Comparison of ENCODE assay signal across 21 cellular contexts in the genomic region with DNA sequence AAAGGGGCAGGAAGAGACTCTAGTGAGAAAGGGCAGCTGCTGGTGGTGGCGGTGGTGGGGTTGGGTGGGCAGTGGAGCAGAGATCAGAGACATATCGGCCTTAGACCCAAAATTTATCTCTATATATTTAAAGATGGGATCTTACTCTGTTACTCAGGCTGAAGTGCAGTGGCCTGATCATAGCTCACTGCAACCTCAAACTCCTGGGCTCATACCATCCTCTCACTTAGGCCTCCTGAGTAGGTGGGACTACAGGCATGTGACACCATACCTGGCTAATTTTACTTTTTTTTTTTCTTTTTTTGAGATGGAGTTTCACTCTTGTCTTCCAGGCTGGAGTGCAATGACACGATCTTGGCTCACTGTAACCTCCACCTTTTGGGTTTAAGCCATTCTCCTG. TPM values are rescaled to one million over a fixed set of nuclear protein-coding genes. Genes with fewer than 3 reads are reported as not detected.
DNase-seq lines count a peak whose midpoint lies in the region; ATAC-seq, FAIRE-seq and TF ChIP-seq lines count a peak whose summit lies in the region.
"Had no signal": no experiment of that assay in that cellular context is flagged by ENCODE, and none has a peak within 500 bp of the region (broad histone marks: within the 10 kb centered on the region; RNA-seq: fewer than 3 reads in every experiment).

No MANE protein-coding gene starts in this region.

- RAD21 ChIA-PET in GM12878 (lab: Charles Lee; ENCODE audit: unreplicated experiment), result interaction anchor here (0.7 to 6.9 kb wide), 11 partner anchors 9 to 157 kb away, joined by 3 to 296 read pairs (median 9); partner anchors contain the start of genes CBX5, HNRNPA1 and ZNF385A

- no peak overlapping the region for H2BK5ac ChIP-seq in neuronal stem cell (ENCODE audit: low read length)

- H3K27me3 ChIP-seq in GM12878 (replicated peaks in 1 of 2; ENCODE audit: control insufficient read depth in 2 of 2, insufficient read depth in 2 of 2, low read length in 1 of 2) (no peaks in the 10 kb centered on the region; a peak in 1 of 4 replicates), GM23248 (replicated peaks; ENCODE audit: insufficient read depth) (no peaks in the 10 kb centered on the region), neuronal stem cell (ENCODE audit: control insufficient read depth in 3 of 3, insufficient read depth in 3 of 3, low read depth in 1 of 3, low read length in 3 of 3) (peaks cover 0 to 25% (median 0%) of the 10 kb centered on the region in 3 experiments)

- peaks cover 4 to 17% (median 9%) of the 10 kb centered on the region in 4 donors for H3K4me1 Mint-ChIP-seq in naive thymus-derived CD8-positive, alpha-beta T cell

- no peak overlapping the region for H2BK15ac ChIP-seq in neuronal stem cell (ENCODE audit: low read length)

- ATAC-seq in GM18868 (IDR thresholded peaks at IDR 0.05; ENCODE audit: unreplicated experiment), result peak; percentile 24
- peak; percentile 62 for ATAC-seq in GM12878
- no peak for ATAC-seq in naive thymus-derived CD8-positive, alpha-beta T cell
- ATAC-seq: GM23338, Panc1, Right ventricle myocardium inferior had no signal

- TF ChIP-seq EP300 in GM12878 (IDR thresholded peaks at IDR 0.05; ENCODE audit: borderline replicate concordance in 1 of 2, control insufficient read depth in 1 of 2, low read depth in 2 of 2, low read length in 2 of 2), result no peak

- no peak overlapping the region for H3K4me3 Mint-ChIP-seq in naive thymus-derived CD8-positive, alpha-beta T cell
- H3K4me3 Mint-ChIP-seq: GM23338 had no signal

- CTCF ChIA-PET in GM12878 (lab: Yijun Ruan, JAX), result interaction anchor here (0.6 to 33.3 kb wide), 19 partner anchors 10 to 217 kb away, joined by 3 to 1071 read pairs (median 13); partner anchors contain the start of genes ITGA5, NCKAP1L and ZNF385A

- no peaks in the 10 kb centered on the region for H3K79me2 ChIP-seq in GM12878 (ENCODE audit: control insufficient read depth, insufficient read depth, low read length)
- H3K79me2 ChIP-seq in GM23248 (ENCODE audit: insufficient read depth), result no peaks in the 10 kb centered on the region

- no peak overlapping the region for H2BK120ac ChIP-seq in neuronal stem cell (ENCODE audit: low read depth, low read length)

- H3K4me1 ChIP-seq in GM12878 (ENCODE audit: control insufficient read depth, insufficient read depth, low read length), result 0 out of 2 replicates have a peak, but pooled peaks cover 7% of the 10 kb centered on the region
- H3K4me1 ChIP-seq in GM23248 (ENCODE audit: insufficient read depth), result peaks cover 19% of the 10 kb centered on the region
- peaks cover 0 to 2% of the 10 kb centered on the region in 2 donors for H3K4me1 ChIP-seq in neuronal stem cell (ENCODE audit: control insufficient read depth in 2 of 2, insufficient read depth in 1 of 2, low read depth in 1 of 2, low read length in 2 of 2)

- no peak overlapping the region for H3K4ac ChIP-seq in neuronal stem cell (ENCODE audit: low read length)

- POLR2A ChIA-PET in GM12878 (lab: Charles Lee), result interaction anchor here (0.7 to 5.5 kb wide), 9 partner anchors 8 to 1102 kb away, joined by 3 to 43 read pairs (median 7); partner anchors contain the start of gene ITGA5
- POLR2A ChIA-PET in naive thymus-derived CD8-positive, alpha-beta T cell (lab: Charles Lee), result interaction anchor here (1.2 to 5.7 kb wide), 6 partner anchors 13 to 38 kb away, joined by 3 to 61 read pairs (median 8); partner anchors contain the start of gene ITGA5

- no peak overlapping the region for H2BK12ac ChIP-seq in neuronal stem cell (ENCODE audit: low read length)

- no peaks in the 10 kb centered on the region for H3K9me3 Mint-ChIP-seq in naive thymus-derived CD8-positive, alpha-beta T cell
- H3K9me3 Mint-ChIP-seq: GM23338 had no signal

- H3K27ac Mint-ChIP-seq in naive thymus-derived CD8-positive, alpha-beta T cell, result peak overlapping the region in 7 of 10 donors; percentile 28 to 91 (median 43)
- H3K27ac Mint-ChIP-seq: GM23338 had no signal

- no peak for TF ChIP-seq RAD21 in GM12878 (IDR thresholded peaks at IDR 0.05; ENCODE audit: insufficient read depth, low read depth, low read length)

- no peak overlapping the region for H3K18ac ChIP-seq in neuronal stem cell (ENCODE audit: low read length)

- peak overlapping the region; percentile 17; the same call in 1 of the 2 replicates for H3K27ac ChIP-seq in GM12878 (ENCODE audit: control insufficient read depth, insufficient read depth)
- H3K27ac ChIP-seq in GM23248, result no peak overlapping the region
- no peak overlapping the region for H3K27ac ChIP-seq in neuronal stem cell (replicated peaks; ENCODE audit: low read length)

- H4K20me1 ChIP-seq in GM12878 (ENCODE audit: control insufficient read depth, insufficient read depth), result no peaks in the 10 kb centered on the region
- H4K20me1 ChIP-seq in GM23248 (ENCODE audit: insufficient read depth), result no peaks in the 10 kb centered on the region

- no peaks in the 10 kb centered on the region for H3K36me3 ChIP-seq in GM12878 (ENCODE audit: control insufficient read depth in 2 of 2, insufficient read depth in 2 of 2, low read length in 1 of 2)
- no peaks in the 10 kb centered on the region for H3K36me3 ChIP-seq in GM23248 (ENCODE audit: low read depth)
- no peaks in the 10 kb centered on the region for H3K36me3 ChIP-seq in neuronal stem cell (replicated peaks in 1 of 2; ENCODE audit: control insufficient read depth in 2 of 2, insufficient read depth in 2 of 2, low read length in 2 of 2)

- SMC1A ChIA-PET in GM12878 (lab: Charles Lee; ENCODE audit: uncharacterized antibody, unreplicated experiment), result interaction anchor here (0.6 to 21.0 kb wide), 13 partner anchors 9 to 98 kb away, joined by 3 to 469 read pairs (median 8); partner anchors contain the start of genes ITGA5 and NCKAP1L

- H3K9me2 ChIP-seq in GM23248 (ENCODE audit: insufficient read depth), result no peaks in the 10 kb centered on the region

- in situ Hi-C loops in GM12878 (cut with MboI), result loop anchor here (5.0 kb wide), 1 partner anchor 35 kb away; no protein-coding TSS in a partner anchor
- in situ Hi-C loops in GM23248 (cut with MboI), result no loop called here

- BruUV-seq in GM12878 (replicated peaks; lab: Mats Ljungman, UMichigan), result no TSS peak

- no peak for TF ChIP-seq CTCF in GM12865 (IDR thresholded peaks at IDR 0.05; ENCODE audit: insufficient read depth, low read depth, low read length, missing control alignments)
- TF ChIP-seq CTCF in GM12878 (IDR thresholded peaks at IDR 0.05 in 2 of 3, conservative IDR thresholded peaks at IDR 0.05 in 1 of 3; ENCODE audit: control insufficient read depth in 2 of 3, extremely low read depth in 1 of 3, insufficient read depth in 1 of 3, low read depth in 3 of 3, low read length in 3 of 3), result no peak

- no peak overlapping the region for H3K23ac ChIP-seq in neuronal stem cell (ENCODE audit: low read depth, low read length, poor library complexity)

- no peaks in the 10 kb centered on the region for H3K79me1 ChIP-seq in neuronal stem cell (ENCODE audit: low read depth, low read length)

- FAIRE-seq in GM12878 (lab: Jason Lieb, UNC), result no peak

- peaks cover 7% of the 10 kb centered on the region; the same call in 1 of the 2 replicates for H3F3A ChIP-seq in GM23248 (ENCODE audit: insufficient read depth)

- H3K4me2 ChIP-seq in GM12878 (ENCODE audit: control insufficient read depth, insufficient read depth), result peak overlapping the region; percentile 50; the same call in 1 of the 2 replicates
- H3K4me2 ChIP-seq in GM23248 (ENCODE audit: unreplicated experiment), result no peak overlapping the region
- H3K4me2 ChIP-seq in neuronal stem cell (ENCODE audit: insufficient read depth, low read length, poor library complexity, severe bottlenecking), result no peak overlapping the region
- H3K4me2 ChIP-seq: GM23338 had no signal

- H3K4me3 ChIP-seq in GM12865 (ENCODE audit: low read depth, low read length), result no peak overlapping the region
- H3K4me3 ChIP-seq in GM12878, result no peak overlapping the region
- no peak overlapping the region for H3K4me3 ChIP-seq in GM23248
- H3K4me3 ChIP-seq in neuronal stem cell (ENCODE audit: low read length in 2 of 2), result no peak overlapping the region
- H3K4me3 ChIP-seq: GM23338 had no signal

- no peak for TF ChIP-seq POLR2A in GM12878 (IDR thresholded peaks at IDR 0.05; ENCODE audit: low read depth, low read length)

- H3K9ac ChIP-seq in GM12878 (ENCODE audit: control insufficient read depth, insufficient read depth, low read length), result no peak overlapping the region
- no peak overlapping the region for H3K9ac ChIP-seq in GM23248
- H3K9ac ChIP-seq in neuronal stem cell (ENCODE audit: low read depth, low read length, poor library complexity), result no peak overlapping the region

- H2AFZ ChIP-seq in GM12878 (ENCODE audit: control insufficient read depth, low read depth, low read length), result no peak overlapping the region
- no peak overlapping the region for H2AFZ ChIP-seq in GM23248
- H2AFZ ChIP-seq in neuronal stem cell (ENCODE audit: low read length), result no peak overlapping the region
- H2AFZ ChIP-seq: GM23338 had no signal

- WGBS in GM12878 (ENCODE audit: insufficient coverage, insufficient replicate concordance, low lambda C conversion rate, missing lambda C conversion rate), result 0% methylated on average over 3 of the region's 3 CpGs
- WGBS in GM23248 (ENCODE audit: low coverage in 1 of 2, low lambda C conversion rate in 2 of 2, missing lambda C conversion rate in 2 of 2), 2 experiments, result 92 to 94% methylated on average over 2 to 3 of the region's 3 CpGs
- WGBS in neuronal stem cell (ENCODE audit: extremely low coverage in 2 of 2, insufficient read length in 2 of 2, insufficient replicate concordance in 1 of 2), 2 donors, result no CpG with 5 or more reads among the region's 3 CpGs

- DNase-seq in GM12865 (ENCODE audit: low read depth), result peak; percentile 28
- DNase-seq in GM12878 (ENCODE audit: low read depth, low spot score), result no peak
- no peak for DNase-seq in naive thymus-derived CD8-positive, alpha-beta T cell
- no peak for DNase-seq in NCI-H345 treated with DMSO at 0.1 percent for 48 hours (lab: John Stamatoyannopoulos, UW; ENCODE audit: unreplicated experiment)
- no peak for DNase-seq in GM23248
- no peak for DNase-seq in neuronal stem cell (ENCODE audit: low spot score)
- DNase-seq: ACHN, C1 segment of cervical spinal cord, DMS79 treated with DMSO at 0.1 percent for 48 hours, HCEC 1CT, NCI-H1092 treated with DMSO at 0.1 percent for 48 hours, NCI-H2081, NCI-H2171 treated with DMSO at 0.1 percent for 48 hours, NCI-H446 treated with DMSO at 0.1 percent for 48 hours, NCI-H69 had no signal

- intact Hi-C loops in GM12878 (cut with micrococcal nuclease; ENCODE audit: unreplicated experiment), result no loop called here

- no peak overlapping the region for H4K91ac ChIP-seq in neuronal stem cell (ENCODE audit: low read depth, low read length, poor library complexity)

- no peak overlapping the region for H2AK5ac ChIP-seq in neuronal stem cell (ENCODE audit: low read depth, low read length)

- H3K27me3 Mint-ChIP-seq in naive thymus-derived CD8-positive, alpha-beta T cell, result no peaks in the 10 kb centered on the region

- H3K9me3 ChIP-seq in GM12878 (replicated peaks; ENCODE audit: control insufficient read depth, insufficient read depth, low read length) (no peaks in the 10 kb centered on the region), GM23248 (ENCODE audit: low read depth) (no peaks in the 10 kb centered on the region), neuronal stem cell (replicated peaks in 1 of 2; ENCODE audit: control insufficient read depth in 2 of 2, insufficient read depth in 1 of 2, low read depth in 1 of 2, low read length in 2 of 2) (no peaks in the 10 kb centered on the region)

- no peaks in the 10 kb centered on the region for H3K36me3 Mint-ChIP-seq in naive thymus-derived CD8-positive, alpha-beta T cell

- no peak overlapping the region for H4K8ac ChIP-seq in neuronal stem cell (ENCODE audit: low read depth, low read length)

- no peak overlapping the region for H3K14ac ChIP-seq in neuronal stem cell (ENCODE audit: low read length)

RNA-seq across cellular contexts. Expression of gene ITGA5, which starts 18.6 kb away (rescaled TPM):
- total RNA-seq in GM12878 (2013; cell fraction: nucleolus; rRNA removed), result 7.6 and 13.2 TPM in 2 replicates
- 0.73 and 0.98 TPM in 2 replicates for total RNA-seq in GM12878 (2014; rRNA removed)
- 0.41 and 0.58 TPM in 2 replicates for total RNA-seq in GM12878 (2014; rRNA removed; fragmentation: Illumina TruSeq; extraction: Trizol)
- 1.2 and 1.5 TPM in 2 replicates for total RNA-seq in GM12878 (2021)
- 1.2 TPM for polyA plus RNA-seq in GM12878 (2011; ENCODE audit: low read depth)
- polyA plus RNA-seq in GM12878 (2011; rRNA removed), result 13.9 and 22.5 TPM in 2 replicates
- polyA plus RNA-seq in GM12878 (2011; cell fraction: cytosol; rRNA removed), result 18.0 and 19.9 TPM in 2 replicates
- 79.1 and 138 TPM in 2 replicates for polyA plus RNA-seq in GM12878 (2011; cell fraction: nucleus; rRNA removed)
- polyA plus RNA-seq in GM12878 (2012), result 1.0 and 2.1 TPM in 2 replicates
- 0.90 and 1.3 TPM in 2 replicates for polyA plus RNA-seq in GM12878 (2014; fragmentation: Illumina TruSeq; extraction: Trizol)
- polyA plus RNA-seq in GM12878 (2014; fragmentation: Nextera tagmentation; extraction: Ambion mirVana), result under 1 TPM; 0.15 to 0.31 TPM
- polyA plus RNA-seq in GM12878 (2014; rRNA removed), result 0.49 and 0.64 TPM in 2 replicates
- polyA plus RNA-seq in GM12878 (2016; fragmentation: Nextera tagmentation; extraction: Ambion mirVana), result under 1 TPM; 0.23 to 0.35 TPM
- 35.0 and 45.0 TPM in 2 replicates for polyA minus RNA-seq in GM12878 (2011; rRNA and poly(A)+ RNA removed)
- polyA minus RNA-seq in GM12878 (2011; cell fraction: cytosol; rRNA and poly(A)+ RNA removed), result 12.2 TPM in 2 replicates
- 51.4 and 65.2 TPM in 2 replicates for polyA minus RNA-seq in GM12878 (2011; cell fraction: nucleus; rRNA and poly(A)+ RNA removed)
- total RNA-seq in naive thymus-derived CD8-positive, alpha-beta T cell, result 100 to 1,000 TPM; 126 to 127 TPM
- 10 to 100 TPM; 13.4 to 44.5 (median 19.7) TPM for polyA plus RNA-seq in naive thymus-derived CD8-positive, alpha-beta T cell
- total RNA-seq in GM23248 (2014; rRNA removed; shearing (Covaris generic)), result 496 and 541 TPM in 2 replicates
- polyA plus RNA-seq in GM23248 (2016; fragmentation: Nextera tagmentation; extraction: Ambion mirVana), result 402 and 416 TPM in 2 replicates
- 37.3 TPM for polyA plus RNA-seq in neuronal stem cell (2013, experiment 1 of 2)
- 38.6 TPM for polyA plus RNA-seq in neuronal stem cell (2013, experiment 2 of 2)

RNA-seq across cellular contexts. Expression of gene GTSF1, which starts 35.7 kb away (rescaled TPM):
- total RNA-seq in GM12878 (2013; cell fraction: nucleolus; rRNA removed), result not detected in 2 replicates
- 82.4 and 95.4 TPM in 2 replicates for total RNA-seq in GM12878 (2014; rRNA removed)
- 100 and 102 TPM in 2 replicates for total RNA-seq in GM12878 (2014; rRNA removed; fragmentation: Illumina TruSeq; extraction: Trizol)
- 65.9 and 67.9 TPM in 2 replicates for total RNA-seq in GM12878 (2021)
- 102 TPM for polyA plus RNA-seq in GM12878 (2011; ENCODE audit: low read depth)
- 1.5 and 1.6 TPM in 2 replicates for polyA plus RNA-seq in GM12878 (2011; rRNA removed)
- 0.90 and 2.6 TPM in 2 replicates for polyA plus RNA-seq in GM12878 (2011; cell fraction: cytosol; rRNA removed)
- polyA plus RNA-seq in GM12878 (2011; cell fraction: nucleus; rRNA removed), result 0.50 and 0.72 TPM in 2 replicates
- polyA plus RNA-seq in GM12878 (2012), result 59.4 and 62.6 TPM in 2 replicates
- 146 and 192 TPM in 2 replicates for polyA plus RNA-seq in GM12878 (2014; fragmentation: Illumina TruSeq; extraction: Trizol)
- 100 to 1,000 TPM; 257 to 374 TPM for polyA plus RNA-seq in GM12878 (2014; fragmentation: Nextera tagmentation; extraction: Ambion mirVana)
- polyA plus RNA-seq in GM12878 (2014; rRNA removed), result 114 and 139 TPM in 2 replicates
- 100 to 1,000 TPM; 178 to 186 TPM for polyA plus RNA-seq in GM12878 (2016; fragmentation: Nextera tagmentation; extraction: Ambion mirVana)
- polyA minus RNA-seq in GM12878 (2011; rRNA and poly(A)+ RNA removed), result 0.36 and 0.51 TPM in 2 replicates
- polyA minus RNA-seq in GM12878 (2011; cell fraction: cytosol; rRNA and poly(A)+ RNA removed), result not detected in 2 replicates
- polyA minus RNA-seq in GM12878 (2011; cell fraction: nucleus; rRNA and poly(A)+ RNA removed), result 1.5 TPM in 1 of 2 replicates, not detected in the other
- total RNA-seq in naive thymus-derived CD8-positive, alpha-beta T cell, result 1 to 10 TPM; 3.6 to 3.8 TPM
- 10 to 100 TPM; 13.7 to 16.7 (median 15.3) TPM for polyA plus RNA-seq in naive thymus-derived CD8-positive, alpha-beta T cell
- not detected in 2 replicates for total RNA-seq in GM23248 (2014; rRNA removed; shearing (Covaris generic))
- 0.29 TPM in 1 of 2 replicates, not detected in the other for polyA plus RNA-seq in GM23248 (2016; fragmentation: Nextera tagmentation; extraction: Ambion mirVana)
- polyA plus RNA-seq in neuronal stem cell (2013, experiment 1 of 2), result not detected
- polyA plus RNA-seq in neuronal stem cell (2013, experiment 2 of 2), result not detected
- total RNA-seq: GM23338, LHCN-M2, SK-MEL-5 had no signal

RNA-seq across cellular contexts. Expression of gene ZNF385A, which starts 53.2 kb away (rescaled TPM):
- total RNA-seq in GM12878 (2013; cell fraction: nucleolus; rRNA removed), result 0.67 TPM in 1 of 2 replicates, not detected in the other
- total RNA-seq in GM12878 (2014; rRNA removed) (1.8 and 1.9 TPM in 2 replicates), GM12878 (2014; rRNA removed; fragmentation: Illumina TruSeq; extraction: Trizol) (1.2 and 1.3 TPM in 2 replicates), GM12878 (2021) (23.3 and 23.5 TPM in 2 replicates)
- 2.4 TPM for polyA plus RNA-seq in GM12878 (2011; ENCODE audit: low read depth)
- polyA plus RNA-seq in GM12878 (2011; rRNA removed) (0.24 and 2.0 TPM in 2 replicates), GM12878 (2014; fragmentation: Illumina TruSeq; extraction: Trizol) (4.6 and 10.4 TPM in 2 replicates), GM12878 (2014; fragmentation: Nextera tagmentation; extraction: Ambion mirVana) (under 1 TPM; 0.26 to 0.62 TPM), GM12878 (2014; rRNA removed) (7.7 and 10.8 TPM in 2 replicates), GM12878 (2016; fragmentation: Nextera tagmentation; extraction: Ambion mirVana) (10 to 100 TPM; 24.6 to 26.1 TPM), GM23248 (2016; fragmentation: Nextera tagmentation; extraction: Ambion mirVana) (2.9 and 3.1 TPM in 2 replicates)
- 3.3 and 4.0 TPM in 2 replicates for polyA plus RNA-seq in GM12878 (2011; cell fraction: cytosol; rRNA removed)
- 3.3 and 4.9 TPM in 2 replicates for polyA plus RNA-seq in GM12878 (2011; cell fraction: nucleus; rRNA removed)
- 7.4 and 9.2 TPM in 2 replicates for polyA plus RNA-seq in GM12878 (2012)
- 1.5 and 1.9 TPM in 2 replicates for polyA minus RNA-seq in GM12878 (2011; rRNA and poly(A)+ RNA removed)
- polyA minus RNA-seq in GM12878 (2011; cell fraction: cytosol; rRNA and poly(A)+ RNA removed), result 3.4 and 4.4 TPM in 2 replicates
- polyA minus RNA-seq in GM12878 (2011; cell fraction: nucleus; rRNA and poly(A)+ RNA removed), result 0.85 and 1.1 TPM in 2 replicates
- 1 to 10 TPM; 1.7 to 3.2 TPM for total RNA-seq in naive thymus-derived CD8-positive, alpha-beta T cell
- polyA plus RNA-seq in naive thymus-derived CD8-positive, alpha-beta T cell, result under 1 TPM in 1 of 3 donors, not detected in 2; 0.42 TPM
- 1.6 and 1.8 TPM in 2 replicates for total RNA-seq in GM23248 (2014; rRNA removed; shearing (Covaris generic))
- 60.0 TPM for polyA plus RNA-seq in neuronal stem cell (2013, experiment 1 of 2)
- 56.5 TPM for polyA plus RNA-seq in neuronal stem cell (2013, experiment 2 of 2)

RNA-seq across cellular contexts. Expression of gene NCKAP1L, which starts 59.9 kb away (rescaled TPM):
- total RNA-seq in GM12878 (2013; cell fraction: nucleolus; rRNA removed), result 538 and 552 TPM in 2 replicates
- total RNA-seq in GM12878 (2014; rRNA removed) (152 and 168 TPM in 2 replicates), GM12878 (2014; rRNA removed; fragmentation: Illumina TruSeq; extraction: Trizol) (131 and 136 TPM in 2 replicates), GM12878 (2021) (131 and 133 TPM in 2 replicates)
- 80.6 TPM for polyA plus RNA-seq in GM12878 (2011; ENCODE audit: low read depth)
- polyA plus RNA-seq in GM12878 (2011; rRNA removed) (206 and 215 TPM in 2 replicates), GM12878 (2014; fragmentation: Illumina TruSeq; extraction: Trizol) (123 and 147 TPM in 2 replicates), GM12878 (2014; fragmentation: Nextera tagmentation; extraction: Ambion mirVana) (10 to 100 TPM; 16.9 to 41.0 TPM), GM12878 (2014; rRNA removed) (96.8 and 101 TPM in 2 replicates), GM12878 (2016; fragmentation: Nextera tagmentation; extraction: Ambion mirVana) (10 to 100 TPM; 84.7 to 87.9 TPM), GM23248 (2016; fragmentation: Nextera tagmentation; extraction: Ambion mirVana) (0.10 and 0.11 TPM in 2 replicates)
- polyA plus RNA-seq in GM12878 (2011; cell fraction: cytosol; rRNA removed), result 179 and 182 TPM in 2 replicates
- 197 and 210 TPM in 2 replicates for polyA plus RNA-seq in GM12878 (2011; cell fraction: nucleus; rRNA removed)
- 110 and 117 TPM in 2 replicates for polyA plus RNA-seq in GM12878 (2012)
- polyA minus RNA-seq in GM12878 (2011; rRNA and poly(A)+ RNA removed), result 397 and 407 TPM in 2 replicates
- polyA minus RNA-seq in GM12878 (2011; cell fraction: cytosol; rRNA and poly(A)+ RNA removed), result 60.1 and 82.5 TPM in 2 replicates
- 133 and 150 TPM in 2 replicates for polyA minus RNA-seq in GM12878 (2011; cell fraction: nucleus; rRNA and poly(A)+ RNA removed)
- 100 to 1,000 TPM; 111 to 115 TPM for total RNA-seq in naive thymus-derived CD8-positive, alpha-beta T cell
- polyA plus RNA-seq in naive thymus-derived CD8-positive, alpha-beta T cell, result 10 to 100 TPM; 70.5 to 76.3 (median 74.8) TPM
- not detected in 2 replicates for total RNA-seq in GM23248 (2014; rRNA removed; shearing (Covaris generic))
- polyA plus RNA-seq in neuronal stem cell (2013, experiment 1 of 2), result 0.40 TPM
- 0.39 TPM for polyA plus RNA-seq in neuronal stem cell (2013, experiment 2 of 2)
- total RNA-seq: GM23338, LHCN-M2, SK-MEL-5 had no signal
- polyA plus RNA-seq: GM23338 had no signal

Comparison
In these comparisons a context has a peak if more than half of its experiments do, and no peak if none do; other contexts are left out.
1. ATAC-seq: peak in GM18868 (single experiment) and GM12878 (single experiment); none in naive thymus-derived CD8-positive, alpha-beta T cell (0 of 2).
2. RNA of gene ITGA5, which starts 18.6 kb away (total RNA-seq): 496 to 541 TPM in GM23248 and 126 to 127 TPM in naive thymus-derived CD8-positive, alpha-beta T cell; 0.41 to 13.2 TPM in GM12878; every median in the first group is over 4 times any median in the second.